In the genomic region with DNA sequence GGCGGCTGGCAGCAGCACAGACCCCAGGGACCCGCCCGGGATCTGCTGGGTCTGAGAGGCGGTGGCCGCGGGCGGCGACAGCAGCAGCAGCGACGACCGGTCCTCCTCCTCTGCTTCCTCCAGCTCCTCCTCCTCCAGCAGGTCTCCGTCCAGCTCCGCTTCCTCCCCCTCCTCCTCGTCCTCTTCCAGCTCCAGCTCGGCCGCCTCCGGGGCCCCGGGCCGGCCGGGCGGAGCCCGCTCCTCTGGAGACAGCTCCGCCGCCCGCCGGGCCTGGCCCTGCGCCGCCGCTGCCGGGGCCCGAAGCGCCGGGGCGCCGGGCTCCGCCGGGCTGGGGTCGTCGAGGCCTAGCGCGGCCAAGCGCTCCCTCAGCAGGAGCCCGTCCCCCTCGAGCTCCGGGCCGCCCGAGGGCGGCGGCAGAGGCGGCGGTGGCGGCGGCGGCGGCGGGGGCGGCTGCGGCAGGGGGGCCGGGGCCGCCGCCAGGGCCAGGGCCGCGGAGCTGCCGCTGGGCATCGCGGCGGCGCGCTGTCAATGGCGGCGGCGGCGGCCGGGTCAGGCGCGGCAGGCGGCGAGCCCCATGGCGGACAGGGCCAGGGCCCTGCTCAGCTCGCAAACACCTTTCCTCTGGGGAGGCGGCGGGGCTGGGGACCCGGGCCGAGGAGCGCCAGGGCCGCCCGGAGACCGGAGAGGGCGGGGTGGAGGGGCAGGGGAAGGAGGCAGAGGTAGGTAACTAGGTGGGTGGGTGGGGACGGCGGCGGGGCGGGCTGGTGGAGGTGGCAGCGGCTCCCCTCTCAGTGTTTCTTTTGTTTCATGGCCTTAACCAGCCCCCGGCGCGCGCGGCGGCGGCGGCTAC, we compare ENCODE assay signal across 8 cellular contexts. TPM values are rescaled to one million over a fixed set of nuclear protein-coding genes. Genes with fewer than 3 reads are reported as not detected.
DNase-seq lines count a peak whose midpoint lies in the region; ATAC-seq and TF ChIP-seq lines count a peak whose summit lies in the region.

No MANE protein-coding gene starts in this region.

- peak; percentile 8 for ATAC-seq in GM21723 (IDR thresholded peaks at IDR 0.05; ENCODE audit: unreplicated experiment)

- H3K4me3 ChIP-seq in GM06990 (replicated peaks; ENCODE audit: low read depth, low read length) (peak overlapping the region; percentile 97), LNCaP clone FGC (ENCODE audit: low read depth, low read length) (peak overlapping the region; percentile 90), endocrine pancreas (ENCODE audit: control insufficient read depth, insufficient read depth, low read length) (no peak overlapping the region), mesodermal cell (ENCODE audit: extremely low read depth, insufficient read depth, low read length, poor library complexity, severe bottlenecking) (peak overlapping the region; percentile 97), subcutaneous abdominal adipose tissue (ENCODE audit: low read depth in 1 of 5, low read length in 5 of 5) (peak overlapping the region in 4 of 5 donors; percentile 88 to 94 (median 94))

- 0% methylated on average over 42 to 54 of the region's 102 CpGs for WGBS in mesodermal cell (ENCODE audit: insufficient coverage in 2 of 2), 2 experiments

- H3K36me3 ChIP-seq in GM06990 (ENCODE audit: control insufficient read depth, insufficient read depth, low read length) (no peaks in the 10 kb centered on the region; the same call in 1 of the 2 replicates), endocrine pancreas (ENCODE audit: control insufficient read depth, insufficient read depth, low read length) (no peaks in the 10 kb centered on the region), mesodermal cell (ENCODE audit: control insufficient read depth, insufficient read depth, low read length) (peaks cover 6% of the 10 kb centered on the region), subcutaneous abdominal adipose tissue (ENCODE audit: control insufficient read depth in 5 of 5, insufficient read depth in 5 of 5, low read length in 5 of 5) (no peaks in the 10 kb centered on the region)

- TF ChIP-seq CTCF in GM06990 (IDR thresholded peaks at IDR 0.05; ENCODE audit: insufficient read depth, low read length, poor library complexity, severe bottlenecking) (no peak), LNCaP clone FGC (IDR thresholded peaks at IDR 0.05; ENCODE audit: control insufficient read depth, extremely low read depth, insufficient read depth) (no peak)

- H3K27me3 ChIP-seq in GM06990 (replicated peaks; ENCODE audit: control insufficient read depth, insufficient read depth, low read length) (no peaks in the 10 kb centered on the region), endocrine pancreas (ENCODE audit: control insufficient read depth, insufficient read depth, low read length) (no peaks in the 10 kb centered on the region), subcutaneous abdominal adipose tissue (ENCODE audit: control insufficient read depth in 5 of 5, insufficient read depth in 4 of 5, low read length in 5 of 5) (no peaks in the 10 kb centered on the region)

- peaks cover 23% of the 10 kb centered on the region for H3K4me1 ChIP-seq in endocrine pancreas (ENCODE audit: control insufficient read depth, insufficient read depth, low read length)
- H3K4me1 ChIP-seq in mesodermal cell (ENCODE audit: control insufficient read depth, insufficient read depth, low read length, poor library complexity, severe bottlenecking): no peaks in the 10 kb centered on the region
- peaks cover 3 to 40% (median 28%) of the 10 kb centered on the region in 5 donors for H3K4me1 ChIP-seq in subcutaneous abdominal adipose tissue (ENCODE audit: control insufficient read depth in 5 of 5, insufficient read depth in 5 of 5, low read length in 5 of 5)

- H3K9me3 ChIP-seq in endocrine pancreas (ENCODE audit: control insufficient read depth, low read length) (no peaks in the 10 kb centered on the region), mesodermal cell (ENCODE audit: control insufficient read depth, low read length) (no peaks in the 10 kb centered on the region), subcutaneous abdominal adipose tissue (ENCODE audit: control insufficient read depth in 5 of 5, low read length in 5 of 5) (peaks cover 0 to 6% (median 0%) of the 10 kb centered on the region in 5 donors)

- peak overlapping the region; percentile 80 for H3K9ac ChIP-seq in endocrine pancreas (ENCODE audit: control insufficient read depth, insufficient read depth, low read length)
- peak overlapping the region in 4 of 5 donors; percentile 74 to 91 (median 85) for H3K9ac ChIP-seq in subcutaneous abdominal adipose tissue (ENCODE audit: low read length in 5 of 5)

- DNase-seq in GM06990 (ENCODE audit: extremely low read depth, insufficient read length) (peak; percentile 63), LNCaP clone FGC (ENCODE audit: low read depth) (peak; percentile 33), iPS-NIHi7 (ENCODE audit: extremely low spot score) (no peak)
- DNase-seq in activated CD4-positive, alpha-beta T cell treated with anti-CD3 and anti-CD28 coated beads for 1 hour: peak; percentile 19

- H3K27ac ChIP-seq in mesodermal cell (ENCODE audit: low read depth, low read length, severe bottlenecking): peak overlapping the region; percentile 97
- peak overlapping the region; percentile 90 for H3K27ac ChIP-seq in subcutaneous abdominal adipose tissue (ENCODE audit: low read depth, low read length)

RNA-seq across cellular contexts. Expression of gene MEX3C, which starts 0.4 kb away (rescaled TPM):
- 72.8 TPM for polyA plus RNA-seq in mesodermal cell (2013, experiment 1 of 2)
- polyA plus RNA-seq in mesodermal cell (2013, experiment 2 of 2): 70.5 TPM
